Comparison of ENCODE assay signal across 27 cellular contexts in genomic region chr3:176395269-176395668, GRCh38.
"Had no signal": no experiment of that assay in that cellular context is flagged by ENCODE, and none has a peak within 500 bp of the region (broad histone marks: within the 10 kb centered on the region; RNA-seq: fewer than 3 reads in every experiment).

No MANE protein-coding gene starts in this region.

- H3K4me2 ChIP-seq: neural progenitor cell had no signal

- H3K4me1 ChIP-seq: neural progenitor cell, parathyroid adenoma, psoas muscle, right lobe of liver, sigmoid colon, suprapubic skin, testis, transverse colon, upper lobe of right lung, uterus had no signal

- H3K27ac ChIP-seq: neural progenitor cell, ovary, parathyroid adenoma, psoas muscle, right lobe of liver, sigmoid colon, suprapubic skin, testis, tibial artery, transverse colon, upper lobe of right lung, uterus had no signal

- ATAC-seq: natural killer cell; psoas muscle; right cardiac atrium; right lobe of liver; stimulated activated memory B cell treated with anti-CD40 and anti-IgM and Interleukin-4, amounts not matched to agents 10 μg/mL and 1 μg/mL and 100 μg/mL, for 72 hours; stimulated activated naive CD8-positive, alpha-beta T cell treated with anti-CD3 and anti-CD28 coated beads, Interleukin-15, amount 100 ng/mL, for 72 hours; stimulated activated naive CD8-positive, alpha-beta T cell treated with anti-CD3 and anti-CD28 coated beads, Interleukin-15, Interleukin-2, amounts not matched to agents 100 U/mL and 50 U/mL, for 24 hours; upper lobe of right lung had no signal

- H3K4me3 ChIP-seq: neural progenitor cell, ovary, psoas muscle, right lobe of liver, sigmoid colon, suprapubic skin, testis, tibial artery, transverse colon, upper lobe of right lung, uterus had no signal

- H3K9ac ChIP-seq: neural progenitor cell, parathyroid adenoma had no signal

- DNase-seq: natural killer cell; occipital lobe; ovary; posterior cingulate gyrus; psoas muscle; right cardiac atrium; right lobe of liver; sigmoid colon; small intestine; stimulated activated CD4-positive, alpha-beta T cell treated with anti-CD3 and anti-CD28 coated beads, Interleukin-15, amount 100 ng/mL, for 24 hours; stimulated activated CD4-positive, alpha-beta T cell treated with anti-CD3 and anti-CD28 coated beads, Interleukin-2, amount 100 ng/mL, for 24 hours; stimulated activated CD4-positive, alpha-beta T cell treated with anti-CD3 and anti-CD28 coated beads, Interleukin-2, amount 100 ng/mL, for 48 hours; stimulated activated CD4-positive, alpha-beta T cell treated with anti-CD3 and anti-CD28 coated beads, Interleukin-4, amount 100 ng/mL, for 4 hours; stimulated activated CD8-positive, alpha-beta memory T cell treated with anti-CD3 and anti-CD28 coated beads, Interleukin-4, amount 100 ng/mL, for 48 hours; stimulated activated naive CD4-positive, alpha-beta T cell; stimulated activated naive CD8-positive, alpha-beta T cell treated with anti-CD3 and anti-CD28 coated beads, Interleukin-15, amount 100 ng/mL, for 72 hours; stimulated activated naive CD8-positive, alpha-beta T cell treated with anti-CD3 and anti-CD28 coated beads, Interleukin-15, Interleukin-2, amounts not matched to agents 100 U/mL and 50 U/mL, for 24 hours; substantia nigra; testis; tibial artery; transverse colon; upper lobe of right lung; uterus had no signal

- H3K27me3 ChIP-seq: neural progenitor cell, ovary, right lobe of liver, sigmoid colon, suprapubic skin, testis, tibial artery, transverse colon, upper lobe of right lung, uterus had no signal

- H3K9me3 ChIP-seq: ovary, right lobe of liver, suprapubic skin, testis, transverse colon, upper lobe of right lung, uterus had no signal

- H3K36me3 ChIP-seq: neural progenitor cell, ovary, right lobe of liver, sigmoid colon, suprapubic skin, tibial artery, transverse colon, upper lobe of right lung, uterus had no signal

- H2AFZ ChIP-seq: neural progenitor cell, parathyroid adenoma had no signal
